ENCODE assay signal across 1 cellular context in genomic region chr9:6632516-6633328, GRCh38.
TF ChIP-seq lines count a peak whose summit lies in the region.

No MANE protein-coding gene starts in this region.

TF ChIP-seq in HepG2, 621 proteins besides CTCF, POLR2A, EP300 and RAD21 (continued from another document and continues in another):
- TF ChIP-seq NFATC3 (CRISPR knock-in tag; IDR thresholded peaks at IDR 0.05) (no peak), SALL1 (CRISPR knock-in tag; IDR thresholded peaks at IDR 0.05) (peak; percentile 24; the same call in 1 of the 2 replicates), ZNF232 (CRISPR knock-in tag; IDR thresholded peaks at IDR 0.05; ENCODE audit: borderline replicate concordance) (no peak), PATZ1 (CRISPR knock-in tag; IDR thresholded peaks at IDR 0.05) (peak; percentile 58; the same call in 1 of the 2 replicates), ZBTB38 (CRISPR knock-in tag; IDR thresholded peaks at IDR 0.05) (0 out of 2 replicates have a peak, but pooled peaks have one; percentile 52), GATAD2A (CRISPR knock-in tag; IDR thresholded peaks at IDR 0.05) (peak; percentile 35; the same call in 1 of the 2 replicates), RXRA (CRISPR knock-in tag; IDR thresholded peaks at IDR 0.05) (peak; percentile 73), HOMEZ (CRISPR knock-in tag; IDR thresholded peaks at IDR 0.05; ENCODE audit: low read depth) (peak; percentile 29; the same call in 1 of the 2 replicates), RBFOX2 (IDR thresholded peaks at IDR 0.05; ENCODE audit: low read depth, low read length) (no peak), ZBTB10 (CRISPR knock-in tag; IDR thresholded peaks at IDR 0.05; ENCODE audit: borderline replicate concordance) (no peak), ZMYM4 (CRISPR knock-in tag; IDR thresholded peaks at IDR 0.05) (0 out of 2 replicates have a peak, but pooled peaks have one; percentile 17), ZFX (CRISPR knock-in tag; IDR thresholded peaks at IDR 0.05; ENCODE audit: low read depth) (0 out of 2 replicates have a peak, but pooled peaks have one; percentile 18), ZNF766 (CRISPR knock-in tag; IDR thresholded peaks at IDR 0.05; ENCODE audit: borderline replicate concordance) (no peak), NPAS2 (CRISPR knock-in tag; IDR thresholded peaks at IDR 0.05; ENCODE audit: borderline replicate concordance) (no peak), RORA (CRISPR knock-in tag; IDR thresholded peaks at IDR 0.05) (no peak), LCORL (IDR thresholded peaks at IDR 0.05) (no peak), LCORL (CRISPR knock-in tag; IDR thresholded peaks at IDR 0.05) (peak; percentile 43; the same call in 1 of the 2 replicates), PAXIP1 (CRISPR knock-in tag; conservative IDR thresholded peaks at IDR 0.05) (0 out of 2 replicates have a peak, but pooled peaks have one; percentile 21), ZNF292 (CRISPR knock-in tag; IDR thresholded peaks at IDR 0.05; ENCODE audit: borderline replicate concordance, low read depth) (peak; percentile 50; the same call in 1 of the 2 replicates), KLF9 (CRISPR knock-in tag; IDR thresholded peaks at IDR 0.05; ENCODE audit: low read depth) (no peak), NFAT5 (CRISPR knock-in tag; IDR thresholded peaks at IDR 0.05) (no peak), ZNF567 (CRISPR knock-in tag; IDR thresholded peaks at IDR 0.05; ENCODE audit: borderline replicate concordance) (no peak), ZBTB7B (CRISPR knock-in tag; IDR thresholded peaks at IDR 0.05) (peak; percentile 26; the same call in 1 of the 2 replicates), ZNF687 (CRISPR knock-in tag; IDR thresholded peaks at IDR 0.05) (peak; percentile 72), MXD1 (CRISPR knock-in tag; IDR thresholded peaks at IDR 0.05) (no peak), NCOR1 (IDR thresholded peaks at IDR 0.05; ENCODE audit: borderline replicate concordance, low read length) (no peak), KLF6 (CRISPR knock-in tag; IDR thresholded peaks at IDR 0.05) (no peak), TOE1 (CRISPR knock-in tag; IDR thresholded peaks at IDR 0.05) (no peak), SP1 (IDR thresholded peaks at IDR 0.05) (no peak), SP1 (CRISPR knock-in tag; IDR thresholded peaks at IDR 0.05) (0 out of 2 replicates have a peak, but pooled peaks have one; percentile 29), ZKSCAN1 (IDR thresholded peaks at IDR 0.05; ENCODE audit: low read length) (no peak), PRDM4 (CRISPR knock-in tag; IDR thresholded peaks at IDR 0.05; ENCODE audit: borderline replicate concordance) (no peak), RFX3 (CRISPR knock-in tag; IDR thresholded peaks at IDR 0.05) (no peak), MYC (CRISPR knock-in tag; IDR thresholded peaks at IDR 0.05; ENCODE audit: borderline replicate concordance) (peak; percentile 25; the same call in 1 of the 2 replicates), RXRB (CRISPR knock-in tag; IDR thresholded peaks at IDR 0.05; ENCODE audit: borderline replicate concordance) (0 out of 2 replicates have a peak, but pooled peaks have one; percentile 17)
